Comparison of ENCODE assay signal across 10 cellular contexts in genomic region chr4:165288226-165288625, GRCh38. TPM values are rescaled to one million over a fixed set of nuclear protein-coding genes. Genes with fewer than 3 reads are reported as not detected.
DNase-seq lines count a peak whose midpoint lies in the region; ATAC-seq, FAIRE-seq and TF ChIP-seq lines count a peak whose summit lies in the region.
"Had no signal": no experiment of that assay in that cellular context is flagged by ENCODE, and none has a peak within 500 bp of the region (broad histone marks: within the 10 kb centered on the region; RNA-seq: fewer than 3 reads in every experiment).

No MANE protein-coding gene starts in this region.

- peaks cover 18% of the 10 kb centered on the region for H3K36me3 Mint-ChIP-seq in activated B cell treated with CpG ODN at 0.5 μM for 24 hours (ENCODE audit: low read depth)

- H3K4me3 ChIP-seq in dorsolateral prefrontal cortex = no peak overlapping the region
- H3K4me3 ChIP-seq: hepatocyte, testis had no signal

- intact Hi-C loops in activated B cell treated with CpG ODN at 0.5 μM for 24 hours (cut with micrococcal nuclease) (no loop called here), left cardiac atrium (cut with DNase I) (no loop called here), dorsolateral prefrontal cortex (cut with DNase I) (no loop called here)

- H3K27ac ChIP-seq in dorsolateral prefrontal cortex = peak overlapping the region in 28 of 59 donors; percentile 2 to 64 (median 30)
- H3K27ac ChIP-seq: hepatocyte, testis had no signal

- CTCF ChIA-PET in activated B cell treated with CpG ODN at 0.5 μM for 24 hours (lab: Charles Lee) = no interaction called here

- TF ChIP-seq CTCF in activated B cell treated with CpG ODN at 0.5 μM for 24 hours (IDR thresholded peaks at IDR 0.05) = no peak
- no peak for TF ChIP-seq CTCF in dorsolateral prefrontal cortex (IDR thresholded peaks at IDR 0.05 in 54 of 56, conservative IDR thresholded peaks at IDR 0.05 in 2 of 56; ENCODE audit: low read depth in 1 of 56, partially characterized antibody in 56 of 56)

- H3K27ac Mint-ChIP-seq in activated B cell treated with CpG ODN at 0.5 μM for 24 hours = peak overlapping the region; percentile 19

- H3K9me3 Mint-ChIP-seq in activated B cell treated with CpG ODN at 0.5 μM for 24 hours = no peaks in the 10 kb centered on the region

- peak; percentile 50 for ATAC-seq in GM19438 (IDR thresholded peaks at IDR 0.05; ENCODE audit: low read depth, unreplicated experiment)
- ATAC-seq in HG02970 (IDR thresholded peaks at IDR 0.05; ENCODE audit: low FRiP score, unreplicated experiment) = peak; percentile 54
- no peak for ATAC-seq in activated B cell treated with CpG ODN at 0.5 μM for 24 hours (ENCODE audit: low read depth)
- ATAC-seq in HG03571 (IDR thresholded peaks at IDR 0.05; ENCODE audit: unreplicated experiment) = no peak
- no peak for ATAC-seq in left cardiac atrium

- peaks cover 45% of the 10 kb centered on the region for H3K4me1 Mint-ChIP-seq in activated B cell treated with CpG ODN at 0.5 μM for 24 hours

- no peak for DNase-seq in GM12892 (ENCODE audit: insufficient read length)
- DNase-seq in activated B cell treated with CpG ODN at 0.5 μM for 24 hours = no peak
- no peak for DNase-seq in left cardiac atrium
- DNase-seq in dorsolateral prefrontal cortex = no peak
- DNase-seq in effector CD4-positive, alpha-beta T cell = no peak
- DNase-seq: testis had no signal

- H3K4me3 Mint-ChIP-seq in activated B cell treated with CpG ODN at 0.5 μM for 24 hours = no peak overlapping the region

- TF ChIP-seq POLR2A in GM12892 (IDR thresholded peaks at IDR 0.05; ENCODE audit: low read depth, low read length) = no peak

- no peaks in the 10 kb centered on the region for H3K27me3 Mint-ChIP-seq in activated B cell treated with CpG ODN at 0.5 μM for 24 hours

- POLR2A ChIA-PET in activated B cell treated with CpG ODN at 0.5 μM for 24 hours (lab: Charles Lee) = no interaction called here

- no peaks in the 10 kb centered on the region for H3K27me3 ChIP-seq in dorsolateral prefrontal cortex
- H3K27me3 ChIP-seq: hepatocyte, testis had no signal

- peak; percentile 21 for FAIRE-seq in GM12892 (lab: Jason Lieb, UNC)

RNA-seq across cellular contexts. Expression of gene MSMO1, which starts 39.2 kb away (rescaled TPM):
- 55.8 TPM for polyA plus RNA-seq in GM12892 (2012; ENCODE audit: missing spikeins)
- total RNA-seq in activated B cell treated with CpG ODN at 0.5 μM for 24 hours (74.6 and 87.9 TPM in 2 replicates), left cardiac atrium (10 to 100 TPM; 16.8 to 22.9 TPM), dorsolateral prefrontal cortex (100 to 1,000 TPM in 7 of 120 experiments, 10 to 100 TPM in 113; 33.4 to 188 (median 66.6) TPM)

Comparison
In these comparisons a context has a peak if more than half of its experiments do, and no peak if none do; other contexts are left out.
1. ATAC-seq: peak in GM19438 (single experiment) and HG02970 (single experiment); none in activated B cell treated with CpG ODN at 0.5 μM for 24 hours (single experiment), HG03571 (single experiment) and left cardiac atrium (0 of 2).